13 cellular contexts compared by ENCODE assay signal in the genomic region with DNA sequence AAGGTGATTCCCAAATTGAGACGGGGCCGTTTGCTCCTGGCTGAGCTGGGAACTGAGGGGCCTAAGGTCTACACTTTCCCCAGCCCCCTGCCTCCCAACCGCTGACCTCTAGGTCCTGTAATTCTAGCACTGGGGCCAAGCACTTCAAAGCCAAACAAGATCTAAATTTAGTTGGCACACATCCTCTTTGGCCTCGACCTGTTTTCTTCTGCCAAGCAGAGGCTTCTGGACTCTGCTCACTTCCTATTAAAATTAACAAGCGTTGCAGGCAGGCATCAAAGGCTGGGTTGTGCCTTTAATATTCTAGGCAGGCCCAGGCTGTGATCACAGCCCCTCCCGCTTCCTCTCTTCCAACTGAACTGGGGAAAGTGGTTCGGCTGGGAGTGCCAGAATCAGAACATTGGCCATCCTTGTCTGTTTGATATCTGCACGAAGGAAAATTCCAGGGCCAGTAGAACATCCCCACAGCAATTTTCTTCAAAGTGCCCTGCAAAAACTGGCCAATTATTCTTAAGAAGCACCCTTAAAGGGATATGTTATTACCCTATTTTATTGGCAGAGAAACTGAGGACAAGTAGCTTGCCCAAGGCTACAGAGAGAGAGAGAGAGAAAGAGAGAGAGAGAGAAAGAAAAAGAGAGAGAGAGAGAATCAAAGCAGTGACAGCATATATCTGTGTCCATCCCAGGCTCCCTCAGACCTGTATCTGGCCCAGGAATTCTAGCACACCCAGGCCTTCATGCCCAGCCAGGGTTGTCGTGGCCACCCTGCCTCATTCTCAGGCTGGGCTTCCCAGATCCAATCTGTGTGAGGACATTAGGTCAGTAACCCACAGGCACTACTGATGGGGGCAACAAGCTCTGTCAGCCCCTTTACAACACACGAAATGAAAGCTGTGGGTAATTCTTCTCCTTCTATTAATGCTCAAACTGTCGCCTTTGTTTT. TPM values are rescaled to one million over a fixed set of nuclear protein-coding genes. Genes with fewer than 3 reads are reported as not detected.
A peak's percentile ranks its signal among the peaks of the same experiment; 100 is the strongest.
DNase-seq lines count a peak whose midpoint lies in the region; ATAC-seq, FAIRE-seq and TF ChIP-seq lines count a peak whose summit lies in the region.
"Had no signal": no experiment of that assay in that cellular context is flagged by ENCODE, and none has a peak within 500 bp of the region (broad histone marks: within the 10 kb centered on the region; RNA-seq: fewer than 3 reads in every experiment).

No MANE protein-coding gene starts in this region.

- peaks cover 13% of the 10 kb centered on the region for H3K4me1 Mint-ChIP-seq in nephron

- DNase-seq in Ammon's horn (ENCODE audit: low spot score), result peak; percentile 95
- DNase-seq in NCI-H69 (lab: John Stamatoyannopoulos, UW), result peak; percentile 4
- no peak for DNase-seq in HCEC 1CT
- DNase-seq in HTR-8/SVneo (ENCODE audit: insufficient read length, low spot score), result no peak
- no peak for DNase-seq in NCI-H1048 (lab: John Stamatoyannopoulos, UW)
- DNase-seq: activated CD4-positive, alpha-beta T cell treated with anti-CD3 and anti-CD28 coated beads, Interleukin-2, amount 50 U/mL, for 48 hours; BE2C had no signal

- H3K36me3 Mint-ChIP-seq in nephron (ENCODE audit: low read depth), result no peaks in the 10 kb centered on the region
- H3K36me3 Mint-ChIP-seq: natural killer cell treated with Interleukin-12 subunit alpha and Interleukin-12 subunit beta and Interleukin-15 and Interleukin-18, amount 100 ng/mL, for 72 hours had no signal

- ATAC-seq in esophagus mucosa, result peak; percentile 17
- ATAC-seq in HG02973 (IDR thresholded peaks at IDR 0.05; ENCODE audit: unreplicated experiment), result no peak
- ATAC-seq: gastroesophageal sphincter; natural killer cell treated with Interleukin-12 subunit alpha and Interleukin-12 subunit beta and Interleukin-15 and Interleukin-18, amount 100 ng/mL, for 72 hours had no signal

- TF ChIP-seq CTCF in nephron (IDR thresholded peaks at IDR 0.05; ENCODE audit: unreplicated experiment in 3 of 3), result no peak

- peaks cover 22% of the 10 kb centered on the region for H3K27me3 Mint-ChIP-seq in nephron (ENCODE audit: low read depth)

- no peaks in the 10 kb centered on the region for H3K9me3 Mint-ChIP-seq in nephron
- H3K9me3 Mint-ChIP-seq: natural killer cell treated with Interleukin-12 subunit alpha and Interleukin-12 subunit beta and Interleukin-15 and Interleukin-18, amount 100 ng/mL, for 72 hours had no signal

- peak overlapping the region in 2 of 3 experiments; percentile 34 to 51 for H3K27ac Mint-ChIP-seq in nephron
- H3K27ac Mint-ChIP-seq: natural killer cell treated with Interleukin-12 subunit alpha and Interleukin-12 subunit beta and Interleukin-15 and Interleukin-18, amount 100 ng/mL, for 72 hours had no signal

- H3K4me3 Mint-ChIP-seq in nephron, result no peak overlapping the region
- H3K4me3 Mint-ChIP-seq: natural killer cell treated with Interleukin-12 subunit alpha and Interleukin-12 subunit beta and Interleukin-15 and Interleukin-18, amount 100 ng/mL, for 72 hours had no signal

- no peak for FAIRE-seq in HTR-8/SVneo (lab: Jason Lieb, UNC)
- FAIRE-seq: bronchial epithelial cell had no signal

RNA-seq across cellular contexts. Expression of a gene that starts 12.8 kb away (rescaled TPM):
- total RNA-seq in esophagus mucosa, result 8.4 TPM
- total RNA-seq: bronchial epithelial cell; gastroesophageal sphincter; natural killer cell treated with Interleukin-12 subunit alpha and Interleukin-12 subunit beta and Interleukin-15 and Interleukin-18, amount 100 ng/mL, for 72 hours had no signal

RNA-seq across cellular contexts. Expression of a gene that starts 32.2 kb away (rescaled TPM):
- total RNA-seq in esophagus mucosa, result 35.3 TPM

RNA-seq across cellular contexts. Expression of a gene that starts 37.3 kb away (rescaled TPM):
- total RNA-seq in esophagus mucosa, result not detected
- total RNA-seq: bronchial epithelial cell had no signal

RNA-seq across cellular contexts. Expression of a gene that starts 56.3 kb away (rescaled TPM):
- total RNA-seq in esophagus mucosa, result 220 TPM

Comparison
In these comparisons a context has a peak if more than half of its experiments do, and no peak if none do; other contexts are left out.
1. DNase-seq: peak in Ammon's horn (single experiment) and NCI-H69 (single experiment); none in HCEC 1CT (single experiment), HTR-8/SVneo (single experiment) and NCI-H1048 (single experiment).